In genomic region chr11:1036303-1036923, GRCh38 we compare ENCODE assay signal across 23 cellular contexts. TPM values are rescaled to one million over a fixed set of nuclear protein-coding genes. Genes with fewer than 3 reads are reported as not detected.
"Had no signal": no experiment of that assay in that cellular context is flagged by ENCODE, and none has a peak within 500 bp of the region (broad histone marks: within the 10 kb centered on the region; RNA-seq: fewer than 3 reads in every experiment).

Gene MUC6 (minus strand): TSS chr11:1036718. CDS start chr11:1036655, 63 bp downstream.

- H3K9me3 ChIP-seq: esophagus squamous epithelium, prostate gland, spleen, transverse colon had no signal

- FAIRE-seq: colon had no signal

- H3K27me3 Mint-ChIP-seq: activated T-helper 17 cell treated with anti-CD3 and anti-CD28 coated beads, Interleukin-2, amount 50 U/mL, for 72 hours had no signal

- H3K9me3 Mint-ChIP-seq: immature natural killer cell, natural killer cell had no signal

- H3K36me3 ChIP-seq: esophagus squamous epithelium, prostate gland, spleen, transverse colon, WERI-Rb-1 had no signal

- H3K27ac Mint-ChIP-seq: activated naive CD4-positive, alpha-beta T cell treated with anti-CD3 and anti-CD28 coated beads for 36 hours; activated T-helper 17 cell treated with anti-CD3 and anti-CD28 coated beads, Interleukin-2, amount 50 U/mL, for 72 hours; immature natural killer cell; natural killer cell; stimulated activated naive B cell treated with anti-CD40 and anti-IgM and Interleukin-4, amounts not matched to agents 10 μg/mL and 1 μg/mL and 100 μg/mL, for 72 hours had no signal

- H3K4me1 Mint-ChIP-seq: activated T-helper 17 cell treated with anti-CD3 and anti-CD28 coated beads, Interleukin-2, amount 50 U/mL, for 72 hours; immature natural killer cell had no signal

- ATAC-seq: activated T-helper 17 cell treated with anti-CD3 and anti-CD28 coated beads, Interleukin-2, amount 50 U/mL, for 72 hours; left cardiac atrium; natural killer cell; sciatic nerve; stimulated activated naive B cell treated with anti-CD40 and anti-IgM and Interleukin-4, amounts not matched to agents 10 μg/mL and 1 μg/mL and 100 μg/mL, for 72 hours had no signal

- H3K27ac ChIP-seq: esophagus squamous epithelium, prostate gland, spleen, transverse colon, WERI-Rb-1 had no signal

- H3K36me3 Mint-ChIP-seq: immature natural killer cell, natural killer cell had no signal

- DNase-seq: activated CD4-positive, alpha-beta T cell treated with anti-CD3 and anti-CD28 coated beads for 48 hours; activated CD8-positive, alpha-beta memory T cell treated with anti-CD3 and anti-CD28 coated beads for 24 hours; activated naive CD4-positive, alpha-beta T cell treated with anti-CD3 and anti-CD28 coated beads for 36 hours; activated T-cell treated with anti-CD3 and anti-CD28 coated beads for 4 hours; esophagus squamous epithelium; foreskin fibroblast; glutamatergic neuron; immature natural killer cell; left cardiac atrium; natural killer cell; occipital lobe; spleen; stimulated activated CD4-positive, alpha-beta T cell treated with anti-CD3 and anti-CD28 coated beads, Interleukin-1b, Interleukin-23, amount 100 ng/mL, for 48 hours; stimulated activated naive B cell treated with anti-CD40 and anti-IgM and Interleukin-4, amounts not matched to agents 10 μg/mL and 1 μg/mL and 100 μg/mL, for 72 hours; substantia nigra; transverse colon; WERI-Rb-1 had no signal

- H3K4me3 Mint-ChIP-seq: activated naive CD4-positive, alpha-beta T cell treated with anti-CD3 and anti-CD28 coated beads for 36 hours; activated T-helper 17 cell treated with anti-CD3 and anti-CD28 coated beads, Interleukin-2, amount 50 U/mL, for 72 hours; immature natural killer cell; natural killer cell; stimulated activated naive B cell treated with anti-CD40 and anti-IgM and Interleukin-4, amounts not matched to agents 10 μg/mL and 1 μg/mL and 100 μg/mL, for 72 hours had no signal

- H3K4me3 ChIP-seq: esophagus squamous epithelium, lung, prostate gland, spleen, transverse colon had no signal

- H3K4me1 ChIP-seq: prostate gland, transverse colon had no signal

RNA-seq across cellular contexts. Expression of gene MUC6, which starts in this region (rescaled TPM):
- total RNA-seq: activated naive CD4-positive, alpha-beta T cell treated with anti-CD3 and anti-CD28 coated beads for 36 hours; activated T-helper 17 cell treated with anti-CD3 and anti-CD28 coated beads, Interleukin-2, amount 50 U/mL, for 72 hours; cardiac septum; left cardiac atrium; natural killer cell; occipital lobe; sciatic nerve; transverse colon had no signal
- polyA plus RNA-seq: immature natural killer cell had no signal
